In genomic region chr14:68195126-68195525, GRCh38 we compare ENCODE assay signal across 1 cellular context.
TF ChIP-seq lines count a peak whose summit lies in the region.

No MANE protein-coding gene starts in this region.

TF ChIP-seq in GM23338, 12 proteins besides CTCF, POLR2A, EP300 and RAD21 (continued from another document):
- TF ChIP-seq ZNF462 (CRISPR knock-in tag; IDR thresholded peaks at IDR 0.05), result peak; percentile 60; the same call in 1 of the 2 replicates
